Comparison of ENCODE assay signal across 8 cellular contexts in the genomic region with DNA sequence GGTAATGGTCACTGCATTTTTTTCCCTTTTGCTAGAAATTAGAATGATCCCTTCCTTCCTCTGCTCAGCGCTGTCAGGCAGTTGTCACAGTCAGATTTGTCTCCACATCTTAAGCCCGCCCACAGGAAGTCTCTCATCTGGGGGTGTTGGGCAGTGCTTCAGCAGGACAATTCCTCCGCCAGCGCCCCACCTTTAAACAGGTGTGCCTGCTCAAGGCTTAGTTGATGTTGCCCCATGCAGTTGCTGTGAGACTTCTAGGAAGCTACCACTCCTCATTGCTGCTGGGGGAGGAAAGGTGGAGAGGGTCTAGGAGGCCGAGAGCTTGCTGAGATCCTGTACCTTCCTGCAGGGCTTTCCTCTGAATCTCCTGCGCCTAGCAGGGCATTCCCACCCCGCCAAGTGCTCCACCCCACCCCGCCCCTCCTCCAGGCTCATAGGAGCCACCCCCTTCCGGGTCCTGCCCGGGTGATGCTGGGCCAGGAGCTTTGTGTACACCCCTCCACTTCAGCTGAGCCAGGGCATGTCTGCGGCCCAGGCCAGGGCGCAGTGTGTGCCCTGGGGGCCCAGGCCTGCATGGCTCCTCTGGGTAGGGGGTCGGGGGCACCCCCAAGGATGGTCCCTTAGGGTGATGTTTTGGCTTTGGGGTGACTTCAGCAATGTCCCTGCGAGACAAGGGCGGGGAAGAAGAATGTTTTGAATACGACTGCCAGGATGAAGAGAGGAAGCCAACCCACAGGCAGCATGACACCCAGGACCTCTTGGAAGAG.
DNase-seq lines count a peak whose midpoint lies in the region; ATAC-seq and TF ChIP-seq lines count a peak whose summit lies in the region.

No MANE protein-coding gene starts in this region.

- H3K9me3 ChIP-seq in cardiac muscle cell (ENCODE audit: low read depth) = no peaks in the 10 kb centered on the region

- no peaks in the 10 kb centered on the region for H3K36me3 Mint-ChIP-seq in activated T-cell treated with anti-CD3 and anti-CD28 coated beads, Interleukin-2, amount 50 U/mL, for 4 hours (ENCODE audit: insufficient read depth)

- no peaks in the 10 kb centered on the region for H3K27me3 ChIP-seq in cardiac muscle cell

- H3K4me3 ChIP-seq in cardiac muscle cell = peak overlapping the region; percentile 26

- ATAC-seq in GM21515 (IDR thresholded peaks at IDR 0.05; ENCODE audit: unreplicated experiment) = peak; percentile 59
- peak; percentile 72 to 77 for ATAC-seq in activated T-cell treated with anti-CD3 and anti-CD28 coated beads, Interleukin-2, amount 50 U/mL, for 4 hours
- no peak for ATAC-seq in GM21717 (IDR thresholded peaks at IDR 0.05; ENCODE audit: unreplicated experiment)

- peaks cover 11% of the 10 kb centered on the region for H3K4me1 ChIP-seq in cardiac muscle cell (ENCODE audit: low read depth)

- H3K36me3 ChIP-seq in cardiac muscle cell = no peaks in the 10 kb centered on the region

- TF ChIP-seq CTCF in cardiac muscle cell (IDR thresholded peaks at IDR 0.05; ENCODE audit: low read depth, low read length) = no peak

- DNase-seq in DMS79 (lab: John Stamatoyannopoulos, UW) (peak; percentile 85), NCI-H1105 treated with DMSO at 0.1 percent for 48 hours (lab: John Stamatoyannopoulos, UW) (peak; percentile 73), cardiac muscle cell (ENCODE audit: low read depth in 1 of 2, low spot score in 1 of 2) (peak; percentile 38 to 89), renal cortical epithelial cell (ENCODE audit: low read depth) (peak; percentile 40), NCI-H345 (lab: John Stamatoyannopoulos, UW) (no peak)
- DNase-seq in activated T-cell treated with anti-CD3 and anti-CD28 coated beads, Interleukin-2, amount 50 U/mL, for 4 hours = no peak

- H3K4me3 Mint-ChIP-seq in activated T-cell treated with anti-CD3 and anti-CD28 coated beads, Interleukin-2, amount 50 U/mL, for 4 hours = peak overlapping the region; percentile 54

- peak overlapping the region; percentile 56 for H3K27ac ChIP-seq in cardiac muscle cell

- H3K9me3 Mint-ChIP-seq in activated T-cell treated with anti-CD3 and anti-CD28 coated beads, Interleukin-2, amount 50 U/mL, for 4 hours = no peaks in the 10 kb centered on the region

- H3K4me1 Mint-ChIP-seq in activated T-cell treated with anti-CD3 and anti-CD28 coated beads, Interleukin-2, amount 50 U/mL, for 4 hours (ENCODE audit: low read depth) = peaks cover 50% of the 10 kb centered on the region

- H3K27me3 Mint-ChIP-seq in activated T-cell treated with anti-CD3 and anti-CD28 coated beads, Interleukin-2, amount 50 U/mL, for 4 hours (ENCODE audit: low read depth) = no peaks in the 10 kb centered on the region

Comparison
In these comparisons a context has a peak if more than half of its experiments do, and no peak if none do; other contexts are left out.
1. DNase-seq: peak in DMS79 (single experiment), NCI-H1105 treated with DMSO at 0.1 percent for 48 hours (single experiment), cardiac muscle cell (2 of 2) and renal cortical epithelial cell (single experiment); none in activated T-cell treated with anti-CD3 and anti-CD28 coated beads, Interleukin-2, amount 50 U/mL, for 4 hours (single experiment) and NCI-H345 (single experiment).